Comparison of ENCODE assay signal across 10 cellular contexts in genomic region chr1:241998950-241999495, GRCh38. TPM values are rescaled to one million over a fixed set of nuclear protein-coding genes. Genes with fewer than 3 reads are reported as not detected.
DNase-seq lines count a peak whose midpoint lies in the region; ATAC-seq, FAIRE-seq and TF ChIP-seq lines count a peak whose summit lies in the region.
"Had no signal": no experiment of that assay in that cellular context is flagged by ENCODE, and none has a peak within 500 bp of the region (broad histone marks: within the 10 kb centered on the region; RNA-seq: fewer than 3 reads in every experiment).

Gene MAP1LC3C (minus strand): TSS chr1:241999098. CDS start chr1:241999008, 90 bp downstream.

- no peaks in the 10 kb centered on the region for H3K36me3 Mint-ChIP-seq in activated CD4-positive, alpha-beta T cell treated with anti-CD3 and anti-CD28 coated beads, Interleukin-2, amount 10 ng/mL, durations not matched to agents 7 days and 5 days (ENCODE audit: low read depth)
- H3K36me3 Mint-ChIP-seq: CD4-positive, CD25-positive, alpha-beta regulatory T cell had no signal

- no peak for FAIRE-seq in K562 (lab: Jason Lieb, UNC)

- 31% methylated on average over 6 of the region's 6 CpGs for whole genome bisulfite sequencing in K562 (ENCODE audit: insufficient coverage, low coverage, missing lambda C conversion rate)
- WGBS in liver: 56% methylated on average over 6 of the region's 6 CpGs

- peak within 1 kb of the TSS; percentile 92 for H3K4me2 ChIP-seq in K562 (ENCODE audit: insufficient read depth, low read length)

- TF ChIP-seq RAD21 in K562 (CRISPR knock-in tag; conservative IDR thresholded peaks at IDR 0.05 in 1 of 2, IDR thresholded peaks at IDR 0.05 in 1 of 2) (no peak), liver (IDR thresholded peaks at IDR 0.05) (no peak)

- CTCF ChIA-PET in activated CD4-positive, alpha-beta T cell treated with anti-CD3 and anti-CD28 coated beads, Interleukin-2, amount 10 ng/mL, durations not matched to agents 7 days and 5 days (lab: Charles Lee): interaction anchor here (0.5 to 2.1 kb wide), 5 partner anchors 24 to 571 kb away, joined by 3 to 6 read pairs (median 4); no protein-coding TSS in a partner anchor
- CTCF ChIA-PET in K562 (lab: Yijun Ruan, JAX; ENCODE audit: low intra/inter-chr PET ratio): interaction anchor here (0.6 to 3.2 kb wide), 6 partner anchors 14 to 1992 kb away, joined by 3 to 16 read pairs (median 4); partner anchors contain the start of gene KMO

- H3K27ac Mint-ChIP-seq in activated CD4-positive, alpha-beta T cell treated with anti-CD3 and anti-CD28 coated beads, Interleukin-2, amount 10 ng/mL, durations not matched to agents 7 days and 5 days: no peak within 1 kb of the TSS
- H3K27ac Mint-ChIP-seq: CD4-positive, CD25-positive, alpha-beta regulatory T cell had no signal

- BruUV-seq in K562 (replicated peaks; lab: Mats Ljungman, UMichigan): no TSS peak

- TF ChIP-seq CTCF in K562 (IDR thresholded peaks at IDR 0.05 in 2 of 3, conservative IDR thresholded peaks at IDR 0.05 in 1 of 3; ENCODE audit: insufficient read depth in 2 of 3, low read depth in 1 of 3, low read length in 3 of 3) (no peak), liver (IDR thresholded peaks at IDR 0.05; ENCODE audit: low read depth, low read length, missing input control) (no peak), thoracic aorta (IDR thresholded peaks at IDR 0.05) (no peak)

- H3K9ac ChIP-seq in K562 (ENCODE audit: insufficient read depth in 1 of 2, low read depth in 2 of 2, low read length in 2 of 2): peak within 1 kb of the TSS in 1 of 2 experiments; percentile 12; a peak in 2 of 4 replicates
- H3K9ac ChIP-seq in liver (ENCODE audit: low read depth in 1 of 2, low read length in 2 of 2): no peak within 1 kb of the TSS

- H3K27ac ChIP-seq in K562 (ENCODE audit: extremely low read depth, low read depth, low read length) (no peak within 1 kb of the TSS; the same call in 2 of the 3 replicates), liver (ENCODE audit: low read depth in 1 of 2, low read length in 2 of 2) (no peak within 1 kb of the TSS), thoracic aorta (no peak within 1 kb of the TSS)

- H3K9me3 ChIP-seq in K562 (replicated peaks; ENCODE audit: control insufficient read depth, insufficient read depth, low read depth, low read length) (no peaks in the 10 kb centered on the region; the same call in 1 of the 2 replicates), liver (ENCODE audit: control insufficient read depth in 4 of 4, low read length in 3 of 4) (no peaks in the 10 kb centered on the region), thoracic aorta (no peaks in the 10 kb centered on the region)

- POLR2A ChIA-PET in activated CD4-positive, alpha-beta T cell treated with anti-CD3 and anti-CD28 coated beads, Interleukin-2, amount 10 ng/mL, durations not matched to agents 7 days and 5 days (lab: Charles Lee): no interaction called here
- POLR2A ChIA-PET in K562 (lab: Yijun Ruan, JAX): interaction anchor here (0.6 to 1.1 kb wide), 3 partner anchors 12 to 1342 kb away, joined by 3 read pairs; no protein-coding TSS in a partner anchor

- intact Hi-C loops in K562 (cut with micrococcal nuclease): loop anchor here (1.0 to 5.0 kb wide), 2 partner anchors 103 to 467 kb away; partner anchors contain the start of gene KMO

- no peaks in the 10 kb centered on the region for H3K79me2 ChIP-seq in K562 (ENCODE audit: control insufficient read depth, insufficient read depth, low read length)

- no peak for DNase-seq in activated CD4-positive, alpha-beta T cell treated with anti-CD3 and anti-CD28 coated beads, Interleukin-2, amount 10 ng/mL, durations not matched to agents 7 days and 5 days
- DNase-seq in activated CD4-positive, alpha-beta T cell treated with anti-CD3 and anti-CD28 coated beads, Interleukin-2, amount 50 U/mL, for 1 hour: no peak
- DNase-seq in K562 (ENCODE audit: extremely low read depth in 1 of 4, low spot score in 3 of 4) (no peak), thoracic aorta (ENCODE audit: low spot score) (no peak), occipital lobe (lab: John Stamatoyannopoulos, UW) (no peak)
- DNase-seq in activated CD8-positive, alpha-beta memory T cell treated with anti-CD3 and anti-CD28 coated beads, Interleukin-2, amount 50 U/mL, for 48 hours: no peak

- in situ Hi-C loops in K562 (cut with MboI): loop anchor here (25.0 kb wide), 1 partner anchor 387 kb away; no protein-coding TSS in a partner anchor

- no peaks in the 10 kb centered on the region for H3K9me1 ChIP-seq in K562 (ENCODE audit: control insufficient read depth, insufficient read depth, low read length)

- peaks cover 0 to 4% of the 10 kb centered on the region in 2 experiments; a peak in 1 of 5 replicates for H3K4me1 ChIP-seq in K562 (replicated peaks in 1 of 2; ENCODE audit: control insufficient read depth in 2 of 2, insufficient read depth in 2 of 2, low read length in 2 of 2)
- peaks cover 0 to 6% (median 0%) of the 10 kb centered on the region in 4 donors for H3K4me1 ChIP-seq in liver (ENCODE audit: control insufficient read depth in 4 of 4, insufficient read depth in 4 of 4, low read length in 3 of 4)
- no peaks in the 10 kb centered on the region for H3K4me1 ChIP-seq in thoracic aorta (ENCODE audit: control insufficient read depth in 1 of 2, low read depth in 2 of 2)

- no peaks in the 10 kb centered on the region for H3K27me3 Mint-ChIP-seq in activated CD4-positive, alpha-beta T cell treated with anti-CD3 and anti-CD28 coated beads, Interleukin-2, amount 10 ng/mL, durations not matched to agents 7 days and 5 days

- H3K4me3 ChIP-seq in K562: peak within 1 kb of the TSS; percentile 48
- H3K4me3 ChIP-seq in liver (ENCODE audit: low read depth in 1 of 3, low read length in 3 of 3): peak within 1 kb of the TSS in 2 of 3 donors; percentile 21 to 53
- H3K4me3 ChIP-seq in thoracic aorta: peak within 1 kb of the TSS; percentile 56

- peak within 1 kb of the TSS; percentile 98 for H2AFZ ChIP-seq in K562 (ENCODE audit: low read depth, low read length)

- H3K27me3 ChIP-seq in K562 (ENCODE audit: control insufficient read depth in 2 of 2, insufficient read depth in 2 of 2, low read length in 2 of 2) (peaks cover 27 to 49% of the 10 kb centered on the region in 2 experiments), liver (ENCODE audit: control insufficient read depth in 4 of 4, insufficient read depth in 4 of 4, low read length in 3 of 4) (no peaks in the 10 kb centered on the region), thoracic aorta (replicated peaks; ENCODE audit: insufficient read depth) (no peaks in the 10 kb centered on the region)

- peaks cover 6% of the 10 kb centered on the region for H3K4me1 Mint-ChIP-seq in activated CD4-positive, alpha-beta T cell treated with anti-CD3 and anti-CD28 coated beads, Interleukin-2, amount 10 ng/mL, durations not matched to agents 7 days and 5 days

- H4K20me1 ChIP-seq in K562 (replicated peaks; ENCODE audit: control insufficient read depth, insufficient read depth, low read length): no peaks in the 10 kb centered on the region

- ATAC-seq in K562 (peak; percentile 25), thoracic aorta (ENCODE audit: insufficient number of reproducible peaks, low FRiP score, low read depth) (no peak), HG02763 (IDR thresholded peaks at IDR 0.05; ENCODE audit: unreplicated experiment) (no peak)

- no peak for TF ChIP-seq POLR2A in K562 (conservative IDR thresholded peaks at IDR 0.05)

- H3K36me3 ChIP-seq in K562 (ENCODE audit: control insufficient read depth, insufficient read depth, low read length) (no peaks in the 10 kb centered on the region), liver (ENCODE audit: control insufficient read depth in 4 of 4, insufficient read depth in 3 of 4, low read depth in 1 of 4, low read length in 3 of 4) (no peaks in the 10 kb centered on the region), thoracic aorta (no peaks in the 10 kb centered on the region)

- H3K4me3 Mint-ChIP-seq in activated CD4-positive, alpha-beta T cell treated with anti-CD3 and anti-CD28 coated beads, Interleukin-2, amount 10 ng/mL, durations not matched to agents 7 days and 5 days: peak within 1 kb of the TSS; percentile 22

- no peaks in the 10 kb centered on the region for H3K9me3 Mint-ChIP-seq in activated CD4-positive, alpha-beta T cell treated with anti-CD3 and anti-CD28 coated beads, Interleukin-2, amount 10 ng/mL, durations not matched to agents 7 days and 5 days
- H3K9me3 Mint-ChIP-seq: CD4-positive, CD25-positive, alpha-beta regulatory T cell had no signal

- no peak for TF ChIP-seq EP300 in K562 (IDR thresholded peaks at IDR 0.05; ENCODE audit: low read length)

TF ChIP-seq in K562, 482 proteins besides CTCF, POLR2A, EP300 and RAD21 (continues in another document):
- TF ChIP-seq ARID2 (IDR thresholded peaks at IDR 0.05): no peak
- no peak for TF ChIP-seq ZBED1 (IDR thresholded peaks at IDR 0.05)
- TF ChIP-seq FOSL1 (tag; conservative IDR thresholded peaks at IDR 0.05): no peak
- TF ChIP-seq SMAD4 (CRISPR knock-in tag; conservative IDR thresholded peaks at IDR 0.05): no peak
- TF ChIP-seq ZNF586 (CRISPR knock-in tag; conservative IDR thresholded peaks at IDR 0.05): no peak

TF ChIP-seq in liver, 16 proteins besides CTCF, POLR2A, EP300 and RAD21:
- TF ChIP-seq JUND (IDR thresholded peaks at IDR 0.05): no peak
- no peak for TF ChIP-seq GABPA (IDR thresholded peaks at IDR 0.05 in 1 of 2, conservative IDR thresholded peaks at IDR 0.05 in 1 of 2)

RNA-seq across cellular contexts. Expression of gene MAP1LC3C, which starts in this region (rescaled TPM):
- not detected for total RNA-seq in activated CD4-positive, alpha-beta T cell treated with anti-CD3 and anti-CD28 coated beads, Interleukin-2, amount 10 ng/mL, durations not matched to agents 7 days and 5 days
- not detected in 2 replicates for total RNA-seq in K562 (2011; cell fraction: chromatin; rRNA removed; ENCODE audit: low replicate concordance)
- total RNA-seq in K562 (2011; cell fraction: nucleolus; rRNA removed): not detected in 2 replicates
- not detected in 2 replicates for total RNA-seq in K562 (2011; cell fraction: nucleoplasm; rRNA removed)
- not detected in 2 replicates for total RNA-seq in K562 (2014; rRNA removed)
- total RNA-seq in K562 (2014; rRNA removed; fragmentation: Illumina TruSeq; extraction: Trizol): not detected in 2 replicates
- total RNA-seq in K562 (2015; rRNA removed; fragmentation: Illumina TruSeq; extraction: Trizol): not detected in 2 replicates
- not detected in 2 replicates for total RNA-seq in K562 (2021)
- not detected in 2 replicates for polyA plus RNA-seq in K562 (2011; rRNA removed)
- polyA plus RNA-seq in K562 (2011; cell fraction: cytosol; rRNA removed): not detected in 2 replicates
- polyA plus RNA-seq in K562 (2011; cell fraction: nucleus; rRNA removed): not detected in 2 replicates
- polyA plus RNA-seq in K562 (2012): 0.11 TPM in 1 of 2 replicates, not detected in the other
- not detected in 2 replicates for polyA plus RNA-seq in K562 (2014; fragmentation: Illumina TruSeq; extraction: Trizol)
- not detected for polyA plus RNA-seq in K562 (2014; fragmentation: Nextera tagmentation; extraction: Ambion mirVana)
- not detected in 2 replicates for polyA plus RNA-seq in K562 (2014; rRNA removed)
- not detected in 2 replicates for polyA minus RNA-seq in K562 (2011; rRNA and poly(A)+ RNA removed)
- polyA minus RNA-seq in K562 (2011; cell fraction: cytosol; rRNA and poly(A)+ RNA removed): not detected in 2 replicates
- polyA minus RNA-seq in K562 (2011; cell fraction: nucleus; rRNA and poly(A)+ RNA removed): not detected in 2 replicates
- not detected for total RNA-seq in liver
- polyA plus RNA-seq in liver: not detected
- 1 to 10 TPM in 1 of 2 donors, not detected in 1; 2.3 TPM for total RNA-seq in thoracic aorta
- 0.78 TPM for total RNA-seq in occipital lobe
- total RNA-seq: CD4-positive, CD25-positive, alpha-beta regulatory T cell; kidney epithelial cell had no signal
- polyA plus RNA-seq: CD4-positive, CD25-positive, alpha-beta regulatory T cell had no signal

Comparison
In these comparisons a context has a peak if more than half of its experiments do, and no peak if none do; other contexts are left out.
1. Peak in ATAC-seq, H3K4me3 ChIP-seq and H3K4me2 ChIP-seq in K562; RNA of the gene not detected or under 1 TPM.